ENCODE assay signal across 8 cellular contexts in genomic region chr6:113859349-113860164, GRCh38. TPM values are rescaled to one million over a fixed set of nuclear protein-coding genes. Genes with fewer than 3 reads are reported as not detected.
DNase-seq lines count a peak whose midpoint lies in the region; FAIRE-seq and TF ChIP-seq lines count a peak whose summit lies in the region.

No MANE protein-coding gene starts in this region.

- H3K27ac ChIP-seq in skin epidermis = peak overlapping the region; percentile 83 to 100 (median 97)

- DNase-seq in G401 (ENCODE audit: low spot score) = peak; percentile 51
- peak; percentile 35 for DNase-seq in HuH-7.5 (ENCODE audit: low spot score)
- no peak for DNase-seq in bronchial epithelial cell (ENCODE audit: low read depth)
- DNase-seq in islet precursor cell = peak; percentile 57
- DNase-seq in erythroblast (lab: John Stamatoyannopoulos, UW) = no peak
- DNase-seq in superior temporal gyrus (ENCODE audit: extremely low spot score) = no peak
- DNase-seq in SK-N-DZ (ENCODE audit: low spot score) = no peak

- H3K27me3 ChIP-seq in bronchial epithelial cell (ENCODE audit: control insufficient read depth, insufficient read depth, low read length) = no peaks in the 10 kb centered on the region

- FAIRE-seq in bronchial epithelial cell (lab: Jason Lieb, UNC) = no peak

- H3K4me3 ChIP-seq in bronchial epithelial cell (ENCODE audit: low read depth, low read length) = peak overlapping the region; percentile 72
- peak overlapping the region; percentile 52 to 83 (median 67) for H3K4me3 ChIP-seq in skin epidermis

- in situ Hi-C loops in G401 (cut with HindIII; ENCODE audit: low sequenced_read_pairs) = no loop called here

- no peak for TF ChIP-seq CTCF in bronchial epithelial cell (IDR thresholded peaks at IDR 0.05; ENCODE audit: insufficient read depth, low read length, severe bottlenecking)

- no peaks in the 10 kb centered on the region for H3K36me3 ChIP-seq in bronchial epithelial cell (ENCODE audit: control insufficient read depth, insufficient read depth, low read length)

- no peak for TF ChIP-seq POLR2A in erythroblast (IDR thresholded peaks at IDR 0.05; ENCODE audit: low read length)

RNA-seq across cellular contexts. Expression of gene MARCKS, which starts 2.4 kb away (rescaled TPM):
- not detected in 2 replicates for total RNA-seq in G401 (2014; rRNA removed; shearing (Covaris generic))
- total RNA-seq in bronchial epithelial cell = 54.0 and 74.5 TPM in 2 replicates
- polyA plus RNA-seq in SK-N-DZ (2014; cell fraction: cytosol; rRNA removed) = 152 and 168 TPM in 2 replicates
- 82.5 and 86.7 TPM in 2 replicates for polyA plus RNA-seq in SK-N-DZ (2014; cell fraction: nucleus; rRNA removed)

Comparison
In these comparisons a context has a peak if more than half of its experiments do, and no peak if none do; other contexts are left out.
1. DNase-seq: peak in G401 (single experiment), HuH-7.5 (single experiment) and islet precursor cell (single experiment); none in bronchial epithelial cell (single experiment), erythroblast (0 of 2), superior temporal gyrus (single experiment) and SK-N-DZ (single experiment).
2. RNA of gene MARCKS, which starts 2.4 kb away (total RNA-seq): 54.0 to 74.5 TPM in bronchial epithelial cell; not detected in G401; every median in the first group is over 10 times any median in the second.